In the genomic region with DNA sequence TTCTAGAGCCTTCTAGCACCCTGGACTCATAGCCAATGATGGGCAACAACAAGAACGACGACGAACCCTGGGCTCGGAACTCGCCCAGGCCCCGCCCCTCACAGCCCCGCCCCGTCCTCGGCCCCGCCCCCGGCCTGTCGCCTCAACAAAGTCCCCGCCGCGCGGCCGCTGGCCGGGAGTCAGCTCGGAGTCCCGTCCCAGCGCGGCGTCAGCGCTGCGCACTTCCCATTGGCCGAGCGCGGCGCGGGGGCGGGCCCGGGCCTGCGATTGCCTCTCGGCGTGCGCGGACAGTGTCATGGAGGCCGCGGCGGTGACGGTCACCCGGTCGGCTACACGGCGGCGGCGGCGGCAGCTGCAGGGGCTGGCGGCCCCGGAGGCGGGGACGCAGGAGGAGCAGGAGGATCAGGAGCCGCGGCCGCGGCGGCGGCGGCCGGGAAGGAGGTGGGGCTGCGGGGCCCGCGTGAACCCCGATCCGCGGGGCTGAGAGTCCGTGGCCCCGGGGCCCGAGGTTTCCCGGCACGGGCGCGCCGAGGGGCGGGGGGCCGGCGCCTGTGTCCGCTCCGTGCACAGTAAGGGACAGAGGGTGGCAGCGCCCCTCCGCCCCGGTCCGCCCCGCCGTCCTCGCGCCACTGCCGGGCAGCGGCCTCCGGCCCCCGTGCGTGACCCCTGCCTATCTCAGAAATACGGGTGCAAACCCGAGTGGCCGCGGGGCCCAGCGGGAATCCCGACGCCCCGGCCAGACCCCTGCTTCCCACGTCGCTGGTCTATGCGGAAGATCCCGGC, we compare ENCODE assay signal across 1 cellular context.
TF ChIP-seq lines count a peak whose summit lies in the region.

A gene with protein sequence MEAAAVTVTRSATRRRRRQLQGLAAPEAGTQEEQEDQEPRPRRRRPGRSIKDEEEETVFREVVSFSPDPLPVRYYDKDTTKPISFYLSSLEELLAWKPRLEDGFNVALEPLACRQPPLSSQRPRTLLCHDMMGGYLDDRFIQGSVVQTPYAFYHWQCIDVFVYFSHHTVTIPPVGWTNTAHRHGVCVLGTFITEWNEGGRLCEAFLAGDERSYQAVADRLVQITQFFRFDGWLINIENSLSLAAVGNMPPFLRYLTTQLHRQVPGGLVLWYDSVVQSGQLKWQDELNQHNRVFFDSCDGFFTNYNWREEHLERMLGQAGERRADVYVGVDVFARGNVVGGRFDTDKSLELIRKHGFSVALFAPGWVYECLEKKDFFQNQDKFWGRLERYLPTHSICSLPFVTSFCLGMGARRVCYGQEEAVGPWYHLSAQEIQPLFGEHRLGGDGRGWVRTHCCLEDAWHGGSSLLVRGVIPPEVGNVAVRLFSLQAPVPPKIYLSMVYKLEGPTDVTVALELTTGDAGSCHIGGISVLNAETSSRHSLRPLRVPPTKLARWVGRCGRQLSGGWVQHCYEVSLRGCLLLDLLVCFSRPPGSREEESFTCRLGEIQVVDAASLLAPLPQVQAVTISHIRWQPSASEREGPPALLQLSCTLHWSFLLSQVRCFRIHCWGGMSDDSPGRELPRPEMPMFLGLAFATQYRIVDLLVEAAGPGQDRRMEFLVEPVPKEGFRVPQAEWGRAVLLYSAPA (plus strand): TSS at position 175 of the 783 bp plus-strand sequence. CDS start 121 bp downstream, at position 296.

TF ChIP-seq in HepG2, 621 proteins besides CTCF, POLR2A, EP300 and RAD21 (continued from another document and continues in another):
- TF ChIP-seq, protein P1, sequence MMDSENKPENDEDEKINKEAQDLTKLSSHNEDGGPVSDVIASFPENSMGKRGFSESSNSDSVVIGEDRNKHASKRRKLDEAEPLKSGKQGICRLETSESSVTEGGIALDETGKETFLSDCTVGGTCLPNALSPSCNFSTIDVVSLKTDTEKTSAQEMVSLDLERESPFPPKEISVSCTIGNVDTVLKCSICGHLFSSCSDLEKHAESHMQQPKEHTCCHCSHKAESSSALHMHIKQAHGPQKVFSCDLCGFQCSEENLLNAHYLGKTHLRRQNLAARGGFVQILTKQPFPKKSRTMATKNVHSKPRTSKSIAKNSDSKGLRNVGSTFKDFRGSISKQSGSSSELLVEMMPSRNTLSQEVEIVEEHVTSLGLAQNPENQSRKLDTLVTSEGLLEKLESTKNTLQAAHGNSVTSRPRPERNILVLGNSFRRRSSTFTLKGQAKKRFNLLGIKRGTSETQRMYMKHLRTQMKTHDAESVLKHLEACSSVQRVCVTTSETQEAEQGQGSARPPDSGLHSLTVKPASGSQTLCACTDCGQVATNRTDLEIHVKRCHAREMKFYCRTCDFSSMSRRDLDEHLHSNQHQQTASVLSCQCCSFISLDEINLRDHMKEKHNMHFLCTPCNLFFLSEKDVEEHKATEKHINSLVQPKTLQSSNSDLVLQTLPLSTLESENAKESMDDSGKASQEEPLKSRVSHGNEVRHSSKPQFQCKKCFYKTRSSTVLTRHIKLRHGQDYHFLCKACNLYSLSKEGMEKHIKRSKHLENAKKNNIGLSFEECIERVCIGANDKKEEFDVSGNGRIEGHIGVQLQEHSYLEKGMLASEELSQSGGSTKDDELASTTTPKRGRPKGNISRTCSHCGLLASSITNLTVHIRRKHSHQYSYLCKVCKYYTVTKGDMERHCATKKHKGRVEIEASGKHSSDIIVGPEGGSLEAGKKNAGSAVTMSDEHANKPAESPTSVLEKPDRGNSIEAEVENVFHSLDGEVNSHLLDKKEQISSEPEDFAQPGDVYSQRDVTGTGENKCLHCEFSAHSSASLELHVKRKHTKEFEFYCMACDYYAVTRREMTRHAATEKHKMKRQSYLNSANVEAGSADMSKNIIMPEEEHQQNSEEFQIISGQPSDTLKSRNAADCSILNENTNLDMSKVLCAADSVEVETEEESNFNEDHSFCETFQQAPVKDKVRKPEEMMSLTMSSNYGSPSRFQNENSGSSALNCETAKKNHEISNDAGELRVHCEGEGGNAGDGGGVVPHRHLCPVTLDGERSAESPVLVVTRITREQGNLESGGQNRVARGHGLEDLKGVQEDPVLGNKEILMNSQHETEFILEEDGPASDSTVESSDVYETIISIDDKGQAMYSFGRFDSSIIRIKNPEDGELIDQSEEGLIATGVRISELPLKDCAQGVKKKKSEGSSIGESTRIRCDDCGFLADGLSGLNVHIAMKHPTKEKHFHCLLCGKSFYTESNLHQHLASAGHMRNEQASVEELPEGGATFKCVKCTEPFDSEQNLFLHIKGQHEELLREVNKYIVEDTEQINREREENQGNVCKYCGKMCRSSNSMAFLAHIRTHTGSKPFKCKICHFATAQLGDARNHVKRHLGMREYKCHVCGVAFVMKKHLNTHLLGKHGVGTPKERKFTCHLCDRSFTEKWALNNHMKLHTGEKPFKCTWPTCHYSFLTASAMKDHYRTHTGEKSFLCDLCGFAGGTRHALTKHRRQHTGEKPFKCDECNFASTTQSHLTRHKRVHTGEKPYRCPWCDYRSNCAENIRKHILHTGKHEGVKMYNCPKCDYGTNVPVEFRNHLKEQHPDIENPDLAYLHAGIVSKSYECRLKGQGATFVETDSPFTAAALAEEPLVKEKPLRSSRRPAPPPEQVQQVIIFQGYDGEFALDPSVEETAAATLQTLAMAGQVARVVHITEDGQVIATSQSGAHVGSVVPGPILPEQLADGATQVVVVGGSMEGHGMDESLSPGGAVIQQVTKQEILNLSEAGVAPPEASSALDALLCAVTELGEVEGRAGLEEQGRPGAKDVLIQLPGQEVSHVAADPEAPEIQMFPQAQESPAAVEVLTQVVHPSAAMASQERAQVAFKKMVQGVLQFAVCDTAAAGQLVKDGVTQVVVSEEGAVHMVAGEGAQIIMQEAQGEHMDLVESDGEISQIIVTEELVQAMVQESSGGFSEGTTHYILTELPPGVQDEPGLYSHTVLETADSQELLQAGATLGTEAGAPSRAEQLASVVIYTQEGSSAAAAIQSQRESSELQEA (CRISPR knock-in tag; IDR thresholded peaks at IDR 0.05; ENCODE audit: not compliant biosample characterization): peak; percentile 13
- TF ChIP-seq JUN (CRISPR knock-in tag; IDR thresholded peaks at IDR 0.05) (0 out of 2 replicates have a peak, but pooled peaks have one; percentile 30), DMAP1 (CRISPR knock-in tag; IDR thresholded peaks at IDR 0.05) (peak; percentile 34; the same call in 1 of the 2 replicates), FOXK1 (CRISPR knock-in tag; IDR thresholded peaks at IDR 0.05; ENCODE audit: borderline replicate concordance, low read depth) (peak; percentile 27; the same call in 1 of the 2 replicates), ZNF205 (CRISPR knock-in tag; IDR thresholded peaks at IDR 0.05) (no peak), ZFP36 (IDR thresholded peaks at IDR 0.05; ENCODE audit: borderline replicate concordance, low read depth, low read length, partially characterized antibody) (no peak), ZNF136 (CRISPR knock-in tag; IDR thresholded peaks at IDR 0.05; ENCODE audit: low read depth) (no peak), ASH2L (IDR thresholded peaks at IDR 0.05; ENCODE audit: insufficient read length, low read depth, low read length) (peak; percentile 83), PHF21A (CRISPR knock-in tag; IDR thresholded peaks at IDR 0.05) (peak; percentile 70), THAP11 (CRISPR knock-in tag; IDR thresholded peaks at IDR 0.05) (peak; percentile 60; the same call in 1 of the 2 replicates), RFX5 (IDR thresholded peaks at IDR 0.05; ENCODE audit: low read depth, low read length) (peak; percentile 46; the same call in 1 of the 2 replicates), IKZF4 (CRISPR knock-in tag; IDR thresholded peaks at IDR 0.05; ENCODE audit: borderline replicate concordance, low read depth, not compliant biosample characterization) (peak; percentile 69), SP2 (CRISPR knock-in tag; IDR thresholded peaks at IDR 0.05) (peak; percentile 88), ZNF558 (CRISPR knock-in tag; IDR thresholded peaks at IDR 0.05; ENCODE audit: borderline replicate concordance) (peak; percentile 49; the same call in 1 of the 2 replicates), SP1 (IDR thresholded peaks at IDR 0.05) (no peak), SP1 (CRISPR knock-in tag; IDR thresholded peaks at IDR 0.05) (peak; percentile 87), ZNF180 (CRISPR knock-in tag; IDR thresholded peaks at IDR 0.05; ENCODE audit: borderline replicate concordance, low read depth) (no peak)
- TF ChIP-seq, protein P2, sequence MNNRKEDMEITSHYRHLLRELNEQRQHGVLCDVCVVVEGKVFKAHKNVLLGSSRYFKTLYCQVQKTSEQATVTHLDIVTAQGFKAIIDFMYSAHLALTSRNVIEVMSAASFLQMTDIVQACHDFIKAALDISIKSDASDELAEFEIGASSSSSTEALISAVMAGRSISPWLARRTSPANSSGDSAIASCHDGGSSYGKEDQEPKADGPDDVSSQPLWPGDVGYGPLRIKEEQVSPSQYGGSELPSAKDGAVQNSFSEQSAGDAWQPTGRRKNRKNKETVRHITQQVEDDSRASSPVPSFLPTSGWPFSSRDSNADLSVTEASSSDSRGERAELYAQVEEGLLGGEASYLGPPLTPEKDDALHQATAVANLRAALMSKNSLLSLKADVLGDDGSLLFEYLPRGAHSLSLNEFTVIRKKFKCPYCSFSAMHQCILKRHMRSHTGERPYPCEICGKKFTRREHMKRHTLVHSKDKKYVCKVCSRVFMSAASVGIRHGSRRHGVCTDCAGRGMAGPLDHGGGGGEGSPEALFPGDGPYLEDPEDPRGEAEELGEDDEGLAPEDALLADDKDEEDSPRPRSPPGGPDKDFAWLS (CRISPR knock-in tag; IDR thresholded peaks at IDR 0.05; ENCODE audit: borderline replicate concordance): 0 out of 2 replicates have a peak, but pooled peaks have one; percentile 39
- TF ChIP-seq, protein P3, sequence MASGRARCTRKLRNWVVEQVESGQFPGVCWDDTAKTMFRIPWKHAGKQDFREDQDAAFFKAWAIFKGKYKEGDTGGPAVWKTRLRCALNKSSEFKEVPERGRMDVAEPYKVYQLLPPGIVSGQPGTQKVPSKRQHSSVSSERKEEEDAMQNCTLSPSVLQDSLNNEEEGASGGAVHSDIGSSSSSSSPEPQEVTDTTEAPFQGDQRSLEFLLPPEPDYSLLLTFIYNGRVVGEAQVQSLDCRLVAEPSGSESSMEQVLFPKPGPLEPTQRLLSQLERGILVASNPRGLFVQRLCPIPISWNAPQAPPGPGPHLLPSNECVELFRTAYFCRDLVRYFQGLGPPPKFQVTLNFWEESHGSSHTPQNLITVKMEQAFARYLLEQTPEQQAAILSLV (CRISPR knock-in tag; IDR thresholded peaks at IDR 0.05; ENCODE audit: borderline replicate concordance): peak; percentile 74
- TF ChIP-seq, protein P4, sequence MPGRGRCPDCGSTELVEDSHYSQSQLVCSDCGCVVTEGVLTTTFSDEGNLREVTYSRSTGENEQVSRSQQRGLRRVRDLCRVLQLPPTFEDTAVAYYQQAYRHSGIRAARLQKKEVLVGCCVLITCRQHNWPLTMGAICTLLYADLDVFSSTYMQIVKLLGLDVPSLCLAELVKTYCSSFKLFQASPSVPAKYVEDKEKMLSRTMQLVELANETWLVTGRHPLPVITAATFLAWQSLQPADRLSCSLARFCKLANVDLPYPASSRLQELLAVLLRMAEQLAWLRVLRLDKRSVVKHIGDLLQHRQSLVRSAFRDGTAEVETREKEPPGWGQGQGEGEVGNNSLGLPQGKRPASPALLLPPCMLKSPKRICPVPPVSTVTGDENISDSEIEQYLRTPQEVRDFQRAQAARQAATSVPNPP (CRISPR knock-in tag; IDR thresholded peaks at IDR 0.05): peak; percentile 54; the same call in 1 of the 2 replicates
- TF ChIP-seq, protein P5, sequence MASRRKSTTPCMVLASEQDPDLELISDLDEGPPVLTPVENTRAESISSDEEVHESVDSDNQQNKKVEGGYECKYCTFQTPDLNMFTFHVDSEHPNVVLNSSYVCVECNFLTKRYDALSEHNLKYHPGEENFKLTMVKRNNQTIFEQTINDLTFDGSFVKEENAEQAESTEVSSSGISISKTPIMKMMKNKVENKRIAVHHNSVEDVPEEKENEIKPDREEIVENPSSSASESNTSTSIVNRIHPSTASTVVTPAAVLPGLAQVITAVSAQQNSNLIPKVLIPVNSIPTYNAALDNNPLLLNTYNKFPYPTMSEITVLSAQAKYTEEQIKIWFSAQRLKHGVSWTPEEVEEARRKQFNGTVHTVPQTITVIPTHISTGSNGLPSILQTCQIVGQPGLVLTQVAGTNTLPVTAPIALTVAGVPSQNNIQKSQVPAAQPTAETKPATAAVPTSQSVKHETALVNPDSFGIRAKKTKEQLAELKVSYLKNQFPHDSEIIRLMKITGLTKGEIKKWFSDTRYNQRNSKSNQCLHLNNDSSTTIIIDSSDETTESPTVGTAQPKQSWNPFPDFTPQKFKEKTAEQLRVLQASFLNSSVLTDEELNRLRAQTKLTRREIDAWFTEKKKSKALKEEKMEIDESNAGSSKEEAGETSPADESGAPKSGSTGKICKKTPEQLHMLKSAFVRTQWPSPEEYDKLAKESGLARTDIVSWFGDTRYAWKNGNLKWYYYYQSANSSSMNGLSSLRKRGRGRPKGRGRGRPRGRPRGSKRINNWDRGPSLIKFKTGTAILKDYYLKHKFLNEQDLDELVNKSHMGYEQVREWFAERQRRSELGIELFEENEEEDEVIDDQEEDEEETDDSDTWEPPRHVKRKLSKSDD (CRISPR knock-in tag; IDR thresholded peaks at IDR 0.05; ENCODE audit: low read depth): peak; percentile 70; the same call in 1 of the 2 replicates
- TF ChIP-seq, protein P6, sequence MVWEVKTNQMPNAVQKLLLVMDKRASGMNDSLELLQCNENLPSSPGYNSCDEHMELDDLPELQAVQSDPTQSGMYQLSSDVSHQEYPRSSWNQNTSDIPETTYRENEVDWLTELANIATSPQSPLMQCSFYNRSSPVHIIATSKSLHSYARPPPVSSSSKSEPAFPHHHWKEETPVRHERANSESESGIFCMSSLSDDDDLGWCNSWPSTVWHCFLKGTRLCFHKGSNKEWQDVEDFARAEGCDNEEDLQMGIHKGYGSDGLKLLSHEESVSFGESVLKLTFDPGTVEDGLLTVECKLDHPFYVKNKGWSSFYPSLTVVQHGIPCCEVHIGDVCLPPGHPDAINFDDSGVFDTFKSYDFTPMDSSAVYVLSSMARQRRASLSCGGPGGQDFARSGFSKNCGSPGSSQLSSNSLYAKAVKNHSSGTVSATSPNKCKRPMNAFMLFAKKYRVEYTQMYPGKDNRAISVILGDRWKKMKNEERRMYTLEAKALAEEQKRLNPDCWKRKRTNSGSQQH (CRISPR knock-in tag; IDR thresholded peaks at IDR 0.05; ENCODE audit: low read depth): 0 out of 2 replicates have a peak, but pooled peaks have one; percentile 72
- TF ChIP-seq, protein P7, sequence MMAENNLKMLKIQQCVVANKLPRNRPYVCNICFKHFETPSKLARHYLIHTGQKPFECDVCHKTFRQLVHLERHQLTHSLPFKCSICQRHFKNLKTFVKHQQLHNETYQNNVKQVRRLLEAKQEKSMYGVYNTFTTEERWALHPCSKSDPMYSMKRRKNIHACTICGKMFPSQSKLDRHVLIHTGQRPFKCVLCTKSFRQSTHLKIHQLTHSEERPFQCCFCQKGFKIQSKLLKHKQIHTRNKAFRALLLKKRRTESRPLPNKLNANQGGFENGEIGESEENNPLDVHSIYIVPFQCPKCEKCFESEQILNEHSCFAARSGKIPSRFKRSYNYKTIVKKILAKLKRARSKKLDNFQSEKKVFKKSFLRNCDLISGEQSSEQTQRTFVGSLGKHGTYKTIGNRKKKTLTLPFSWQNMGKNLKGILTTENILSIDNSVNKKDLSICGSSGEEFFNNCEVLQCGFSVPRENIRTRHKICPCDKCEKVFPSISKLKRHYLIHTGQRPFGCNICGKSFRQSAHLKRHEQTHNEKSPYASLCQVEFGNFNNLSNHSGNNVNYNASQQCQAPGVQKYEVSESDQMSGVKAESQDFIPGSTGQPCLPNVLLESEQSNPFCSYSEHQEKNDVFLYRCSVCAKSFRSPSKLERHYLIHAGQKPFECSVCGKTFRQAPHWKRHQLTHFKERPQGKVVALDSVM (CRISPR knock-in tag; IDR thresholded peaks at IDR 0.05): peak; percentile 45
